23 cellular contexts compared by ENCODE assay signal in genomic region chr17:45808845-45809244, GRCh38. TPM values are rescaled to one million over a fixed set of nuclear protein-coding genes. Genes with fewer than 3 reads are reported as not detected.
DNase-seq lines count a peak whose midpoint lies in the region; ATAC-seq, FAIRE-seq and TF ChIP-seq lines count a peak whose summit lies in the region.
"Had no signal": no experiment of that assay in that cellular context is flagged by ENCODE, and none has a peak within 500 bp of the region (broad histone marks: within the 10 kb centered on the region; RNA-seq: fewer than 3 reads in every experiment).

No MANE protein-coding gene starts in this region.

- ATAC-seq in A549 (no peak), HG02970 (IDR thresholded peaks at IDR 0.05; ENCODE audit: low FRiP score, unreplicated experiment) (no peak), GM18502 (IDR thresholded peaks at IDR 0.05; ENCODE audit: poor library complexity, unreplicated experiment) (no peak)

- H3K4me3 ChIP-seq in A549 (no peak overlapping the region), bronchial epithelial cell (ENCODE audit: low read depth, low read length) (no peak overlapping the region), osteoblast (ENCODE audit: insufficient read depth, low read length) (no peak overlapping the region)
- H3K4me3 ChIP-seq: BLaER1, GM23248 had no signal

- H3K4me1 ChIP-seq in A549 (no peaks in the 10 kb centered on the region), osteoblast (ENCODE audit: insufficient read depth, low read length) (no peaks in the 10 kb centered on the region)
- H3K4me1 ChIP-seq: BLaER1 had no signal

- H3K9me3 ChIP-seq in A549 (peaks cover 8% of the 10 kb centered on the region; the same call in 2 of the 3 replicates), osteoblast (ENCODE audit: low read depth, low read length) (no peaks in the 10 kb centered on the region)
- H3K9me3 ChIP-seq: BLaER1 had no signal

- H3K27me3 ChIP-seq in bronchial epithelial cell (ENCODE audit: control insufficient read depth, insufficient read depth, low read length): peaks cover 8% of the 10 kb centered on the region
- H3K27me3 ChIP-seq in osteoblast (ENCODE audit: insufficient read depth, low read length): no peaks in the 10 kb centered on the region
- H3K27me3 ChIP-seq: BLaER1 had no signal

- POLR2A ChIA-PET in A549 (lab: Yijun Ruan, JAX): no interaction called here

- CTCF ChIA-PET in A549 (lab: Yijun Ruan, JAX): interaction anchor here (0.6 to 5.3 kb wide), 3 partner anchors 23 to 169 kb away, joined by 4 to 32 read pairs (median 15); partner anchors contain the start of gene CRHR1

- FAIRE-seq in A549 (lab: Jason Lieb, UNC): no peak
- FAIRE-seq in bronchial epithelial cell (lab: Jason Lieb, UNC): peak; percentile 83
- FAIRE-seq: HTR-8/SVneo had no signal

- DNase-seq in NCI-H524 treated with DMSO at 0.1 percent for 48 hours (lab: John Stamatoyannopoulos, UW): peak; percentile 82
- DNase-seq in NCI-H524 (lab: John Stamatoyannopoulos, UW): no peak
- DNase-seq in A549 (ENCODE audit: low read depth in 1 of 2, low spot score in 1 of 2): no peak
- DNase-seq in bronchial epithelial cell (ENCODE audit: low read depth): no peak
- peak; percentile 73 for DNase-seq in osteoblast (ENCODE audit: insufficient read length, low spot score, missing footprints)
- DNase-seq: Calu3; CD4-positive, alpha-beta memory T cell; DMS79 treated with DMSO at 0.1 percent for 48 hours; GF-D8; GM23248; HCEC 1CT; HFFc6; KG1 had no signal

- H3K79me2 ChIP-seq in osteoblast (ENCODE audit: insufficient read depth, low read length): no peaks in the 10 kb centered on the region

- H3K36me3 ChIP-seq in bronchial epithelial cell (ENCODE audit: control insufficient read depth, insufficient read depth, low read length) (no peaks in the 10 kb centered on the region), osteoblast (ENCODE audit: insufficient read depth, low read length) (no peaks in the 10 kb centered on the region)
- H3K36me3 ChIP-seq: BLaER1 had no signal

- TF ChIP-seq RAD21 in A549 (conservative IDR thresholded peaks at IDR 0.05 in 1 of 2, IDR thresholded peaks at IDR 0.05 in 1 of 2): no peak

- no peak for TF ChIP-seq POLR2A in A549 (IDR thresholded peaks at IDR 0.05; ENCODE audit: low read length)

- WGBS in A549 (ENCODE audit: missing lambda C conversion rate): 87% methylated on average over 1 of the region's 1 CpG

- H4K20me1 ChIP-seq in osteoblast (ENCODE audit: insufficient read depth, low read length): no peaks in the 10 kb centered on the region
- H4K20me1 ChIP-seq: BLaER1 had no signal

- no peak overlapping the region for H2AFZ ChIP-seq in osteoblast (ENCODE audit: low read length)
- H2AFZ ChIP-seq: GM23248 had no signal

- TF ChIP-seq EP300 in A549 (IDR thresholded peaks at IDR 0.05): no peak

- H3K27ac ChIP-seq in A549 (no peak overlapping the region), osteoblast (ENCODE audit: low read depth, low read length) (no peak overlapping the region)
- H3K27ac ChIP-seq: 22Rv1, BLaER1, GM23248 had no signal

- no peak overlapping the region for H3K4me2 ChIP-seq in A549
- no peak overlapping the region for H3K4me2 ChIP-seq in osteoblast (ENCODE audit: insufficient read depth, low read length)
- H3K4me2 ChIP-seq: BLaER1 had no signal

- TF ChIP-seq CTCF in A549 (IDR thresholded peaks at IDR 0.05) (no peak), bronchial epithelial cell (IDR thresholded peaks at IDR 0.05; ENCODE audit: insufficient read depth, low read length, severe bottlenecking) (no peak), osteoblast (IDR thresholded peaks at IDR 0.05; ENCODE audit: extremely low read depth, low read depth, low read length) (no peak)

TF ChIP-seq in A549, 52 proteins besides CTCF, POLR2A, EP300 and RAD21:
- no peak for TF ChIP-seq ZSCAN20 (CRISPR knock-in tag; IDR thresholded peaks at IDR 0.05)
- no peak for TF ChIP-seq CHD4 (IDR thresholded peaks at IDR 0.05; ENCODE audit: borderline replicate concordance)
- peak; percentile 48 for TF ChIP-seq ZFP36 (IDR thresholded peaks at IDR 0.05; ENCODE audit: borderline replicate concordance, partially characterized antibody)
- no peak for TF ChIP-seq BCL3 (IDR thresholded peaks at IDR 0.05)

RNA-seq across cellular contexts. Expression of gene CRHR1, which starts 24.7 kb away (rescaled TPM):
- polyA plus RNA-seq in A549 (2011; rRNA removed) (0.09 TPM in 1 of 2 replicates, not detected in the other), A549 (2017; fragmentation: RNase III; extraction: RNeasy Plus Mini Kit Qiagen cat#74134 plus additional on column Dnase treatment) (0.12 TPM in 1 of 3 replicates, not detected in the others)
- polyA plus RNA-seq in A549 (2012; cell fraction: cytosol; rRNA removed): 0.04 and 0.08 TPM in 2 replicates
- polyA plus RNA-seq in A549 (2012; cell fraction: nucleus; rRNA removed): 0.05 and 0.10 TPM in 2 replicates
- not detected in 2 replicates for polyA minus RNA-seq in A549 (2011; rRNA and poly(A)+ RNA removed)
- total RNA-seq in bronchial epithelial cell (not detected in 2 replicates), osteoblast (not detected in 2 replicates)
- total RNA-seq: A673; Calu3; CD4-positive, alpha-beta memory T cell; GM23248; HFFc6 had no signal
- polyA plus RNA-seq: AG04450; CD14-positive monocyte; CD4-positive, alpha-beta memory T cell; GM23248; IgD-negative memory B cell had no signal

RNA-seq across cellular contexts. Expression of gene SPPL2C, which starts 35.8 kb away (rescaled TPM):
- not detected in 2 replicates for polyA plus RNA-seq in A549 (2011; rRNA removed)
- polyA plus RNA-seq in A549 (2012; cell fraction: cytosol; rRNA removed): not detected in 2 replicates
- polyA plus RNA-seq in A549 (2012; cell fraction: nucleus; rRNA removed): not detected in 2 replicates
- polyA plus RNA-seq in A549 (2017; fragmentation: RNase III; extraction: RNeasy Plus Mini Kit Qiagen cat#74134 plus additional on column Dnase treatment): not detected in 3 replicates
- not detected in 2 replicates for polyA minus RNA-seq in A549 (2011; rRNA and poly(A)+ RNA removed)
- total RNA-seq in bronchial epithelial cell: not detected in 2 replicates
- total RNA-seq in osteoblast: not detected in 2 replicates
- total RNA-seq: A673; Calu3; CD4-positive, alpha-beta memory T cell; GM23248; H4; HFFc6 had no signal
- polyA plus RNA-seq: AG04450; CD14-positive monocyte; CD4-positive, alpha-beta memory T cell; GM23248; IgD-negative memory B cell had no signal

Comparison
In these comparisons a context has a peak if more than half of its experiments do, and no peak if none do; other contexts are left out.
1. DNase-seq: peak in NCI-H524 treated with DMSO at 0.1 percent for 48 hours (single experiment) and osteoblast (single experiment); none in NCI-H524 (0 of 2), A549 (0 of 2) and bronchial epithelial cell (single experiment).